Comparison of ENCODE assay signal across 35 cellular contexts in genomic region chr12:8605057-8605456, GRCh38. TPM values are rescaled to one million over a fixed set of nuclear protein-coding genes. Genes with fewer than 3 reads are reported as not detected.
"Had no signal": no experiment of that assay in that cellular context is flagged by ENCODE, and none has a peak within 500 bp of the region (broad histone marks: within the 10 kb centered on the region; RNA-seq: fewer than 3 reads in every experiment).

No MANE protein-coding gene starts in this region.

- H3K27ac ChIP-seq: SJSA1, VCaP had no signal

- H3K9me3 ChIP-seq: SJSA1, SK-N-SH had no signal

- H3K36me3 Mint-ChIP-seq: activated CD8-positive, alpha-beta memory T cell treated with anti-CD3 and anti-CD28 coated beads, Interleukin-2, amount 10 ng/mL, durations not matched to agents 7 days and 5 days; activated naive CD4-positive, alpha-beta T cell treated with anti-CD3 and anti-CD28 coated beads, Interleukin-2, amount 10 ng/mL, durations not matched to agents 7 days and 5 days; activated naive CD8-positive, alpha-beta T cell; brain; T-cell had no signal

- H3K36me3 ChIP-seq: SJSA1 had no signal

- H3K27me3 ChIP-seq: SJSA1 had no signal

- H3K4me3 ChIP-seq: SJSA1 had no signal

- H3K27ac Mint-ChIP-seq: activated CD4-positive, alpha-beta memory T cell treated with anti-CD3 and anti-CD28 coated beads, Interleukin-2, amount 10 ng/mL, durations not matched to agents 7 days and 5 days; activated CD8-positive, alpha-beta memory T cell treated with anti-CD3 and anti-CD28 coated beads, Interleukin-2, amount 10 ng/mL, durations not matched to agents 7 days and 5 days; activated naive CD4-positive, alpha-beta T cell treated with anti-CD3 and anti-CD28 coated beads, Interleukin-2, amount 10 ng/mL, durations not matched to agents 7 days and 5 days; activated naive CD8-positive, alpha-beta T cell; activated naive CD8-positive, alpha-beta T cell treated with anti-CD3 and anti-CD28 coated beads, Interleukin-2, amount 50 U/mL, for 24 hours; brain; T-cell had no signal

- DNase-seq: activated CD4-positive, alpha-beta memory T cell treated with anti-CD3 and anti-CD28 coated beads, Interleukin-2, amount 10 ng/mL, durations not matched to agents 7 days and 5 days; activated CD4-positive, alpha-beta T cell treated with anti-CD3 and anti-CD28 coated beads for 1 hour; activated CD4-positive, alpha-beta T cell treated with anti-CD3 and anti-CD28 coated beads for 48 hours; activated CD4-positive, CD25-positive, alpha-beta regulatory T cell; activated CD8-positive, alpha-beta memory T cell treated with anti-CD3 and anti-CD28 coated beads for 24 hours; activated CD8-positive, alpha-beta memory T cell treated with anti-CD3 and anti-CD28 coated beads, Interleukin-2, amount 10 ng/mL, durations not matched to agents 7 days and 5 days; activated CD8-positive, alpha-beta memory T cell treated with anti-CD3 and anti-CD28 coated beads, Interleukin-2, amount 50 U/mL, for 48 hours; activated effector memory CD4-positive, alpha-beta T cell treated with Interleukin-2 at 50 U/mL for 16 hours; activated naive CD4-positive, alpha-beta T cell treated with anti-CD3 and anti-CD28 coated beads, Interleukin-2, amount 10 ng/mL, durations not matched to agents 7 days and 5 days; activated naive CD8-positive, alpha-beta T cell treated with anti-CD3 and anti-CD28 coated beads, Interleukin-2, amount 50 U/mL, for 24 hours; activated T-cell treated with anti-CD3 and anti-CD28 coated beads, Interleukin-2, amount 50 U/mL, for 48 hours; anterior cingulate cortex; caudate nucleus; cerebellar nuclear complex; Karpas-422; NCI-H1105; NCI-H1417 treated with DMSO at 0.1 percent for 48 hours; NCI-H1694; NCI-H2029; NCI-H345; NCI-H524 treated with DMSO at 0.1 percent for 48 hours; SHP77 treated with DMSO at 0.1 percent for 48 hours; SK-N-SH; T-cell; T-helper 2 cell; T-helper 9 cell had no signal

- H3K4me1 ChIP-seq: SJSA1 had no signal

- H3K9ac ChIP-seq: SK-N-SH had no signal

- H3K9me3 Mint-ChIP-seq: activated CD4-positive, alpha-beta memory T cell treated with anti-CD3 and anti-CD28 coated beads, Interleukin-2, amount 10 ng/mL, durations not matched to agents 7 days and 5 days; activated naive CD4-positive, alpha-beta T cell treated with anti-CD3 and anti-CD28 coated beads, Interleukin-2, amount 10 ng/mL, durations not matched to agents 7 days and 5 days; activated naive CD8-positive, alpha-beta T cell treated with anti-CD3 and anti-CD28 coated beads, Interleukin-2, amount 50 U/mL, for 24 hours; brain; T-cell had no signal

- H3K4me3 Mint-ChIP-seq: activated CD4-positive, alpha-beta memory T cell treated with anti-CD3 and anti-CD28 coated beads, Interleukin-2, amount 10 ng/mL, durations not matched to agents 7 days and 5 days; activated CD8-positive, alpha-beta memory T cell treated with anti-CD3 and anti-CD28 coated beads, Interleukin-2, amount 10 ng/mL, durations not matched to agents 7 days and 5 days; activated naive CD4-positive, alpha-beta T cell treated with anti-CD3 and anti-CD28 coated beads, Interleukin-2, amount 10 ng/mL, durations not matched to agents 7 days and 5 days; activated naive CD8-positive, alpha-beta T cell; activated naive CD8-positive, alpha-beta T cell treated with anti-CD3 and anti-CD28 coated beads, Interleukin-2, amount 50 U/mL, for 24 hours; brain; T-cell had no signal

- ATAC-seq: activated CD8-positive, alpha-beta memory T cell treated with anti-CD3 and anti-CD28 coated beads, Interleukin-2, amount 10 ng/mL, durations not matched to agents 7 days and 5 days; activated naive CD8-positive, alpha-beta T cell treated with anti-CD3 and anti-CD28 coated beads, Interleukin-2, amount 50 U/mL, for 24 hours; Panc1; T-cell had no signal

- H3K4me2 ChIP-seq: SK-N-SH had no signal

RNA-seq across cellular contexts. Expression of gene AICDA, which starts 7.6 kb away (rescaled TPM):
- total RNA-seq: activated CD4-positive, alpha-beta memory T cell treated with anti-CD3 and anti-CD28 coated beads, Interleukin-2, amount 10 ng/mL, durations not matched to agents 7 days and 5 days; activated CD8-positive, alpha-beta memory T cell treated with anti-CD3 and anti-CD28 coated beads, Interleukin-2, amount 10 ng/mL, durations not matched to agents 7 days and 5 days; bronchial epithelial cell; MCF 10A; NCI-H460; RPMI7951; SJSA1 had no signal
- polyA plus RNA-seq: SK-N-SH had no signal

RNA-seq across cellular contexts. Expression of gene MFAP5, which starts 57.6 kb away (rescaled TPM):
- total RNA-seq: activated CD4-positive, alpha-beta memory T cell treated with anti-CD3 and anti-CD28 coated beads, Interleukin-2, amount 10 ng/mL, durations not matched to agents 7 days and 5 days; activated CD8-positive, alpha-beta memory T cell treated with anti-CD3 and anti-CD28 coated beads, Interleukin-2, amount 10 ng/mL, durations not matched to agents 7 days and 5 days; NCI-H460; RPMI7951; T-cell had no signal
